In genomic region chr2:168518555-168519066, GRCh38 we compare ENCODE assay signal across 8 cellular contexts.
DNase-seq lines count a peak whose midpoint lies in the region; ATAC-seq, FAIRE-seq and TF ChIP-seq lines count a peak whose summit lies in the region.

No MANE protein-coding gene starts in this region.

- ATAC-seq in GM21717 (IDR thresholded peaks at IDR 0.05; ENCODE audit: unreplicated experiment), result peak; percentile 43

- H3K4me3 Mint-ChIP-seq in activated CD4-positive, alpha-beta T cell treated with anti-CD3 and anti-CD28 coated beads, Interleukin-2, amount 10 ng/mL, durations not matched to agents 7 days and 5 days, result no peak overlapping the region

- H3K27ac ChIP-seq in small intestine (ENCODE audit: low read depth in 1 of 2, low read length in 1 of 2), result peak overlapping the region in 1 of 2 donors; percentile 2

- peaks cover 7% of the 10 kb centered on the region for H3K36me3 Mint-ChIP-seq in activated CD4-positive, alpha-beta T cell treated with anti-CD3 and anti-CD28 coated beads, Interleukin-2, amount 10 ng/mL, durations not matched to agents 7 days and 5 days (ENCODE audit: low read depth)

- no peaks in the 10 kb centered on the region for H3K27me3 Mint-ChIP-seq in activated CD4-positive, alpha-beta T cell treated with anti-CD3 and anti-CD28 coated beads, Interleukin-2, amount 10 ng/mL, durations not matched to agents 7 days and 5 days

- peaks cover 2% of the 10 kb centered on the region for H3K4me1 Mint-ChIP-seq in activated CD4-positive, alpha-beta T cell treated with anti-CD3 and anti-CD28 coated beads, Interleukin-2, amount 10 ng/mL, durations not matched to agents 7 days and 5 days

- peaks cover 8% of the 10 kb centered on the region for H3K9me3 Mint-ChIP-seq in activated CD4-positive, alpha-beta T cell treated with anti-CD3 and anti-CD28 coated beads, Interleukin-2, amount 10 ng/mL, durations not matched to agents 7 days and 5 days

- H3K27me3 ChIP-seq in small intestine (ENCODE audit: control insufficient read depth in 2 of 2, insufficient read depth in 2 of 2, low read length in 2 of 2), result no peaks in the 10 kb centered on the region

- DNase-seq in NCI-H2227 (lab: John Stamatoyannopoulos, UW; ENCODE audit: unreplicated experiment), result peak; percentile 75
- DNase-seq in fibroblast of pulmonary artery (ENCODE audit: low read depth), result peak; percentile 44
- peak; percentile 29 for DNase-seq in small intestine
- DNase-seq in NCI-H1048 (lab: John Stamatoyannopoulos, UW), result no peak
- no peak for DNase-seq in activated CD4-positive, alpha-beta T cell treated with anti-CD3 and anti-CD28 coated beads, Interleukin-2, amount 10 ng/mL, durations not matched to agents 7 days and 5 days
- no peak for DNase-seq in NCI-H2081 treated with DMSO at 0.1 percent for 48 hours (lab: John Stamatoyannopoulos, UW)
- DNase-seq in superior temporal gyrus (ENCODE audit: extremely low spot score), result no peak

- no peak overlapping the region for H3K4me3 ChIP-seq in fibroblast of pulmonary artery (replicated peaks; ENCODE audit: low read depth, low read length)
- no peak overlapping the region for H3K4me3 ChIP-seq in small intestine (ENCODE audit: low read depth in 1 of 2, low read length in 2 of 2)

- CTCF ChIA-PET in activated CD4-positive, alpha-beta T cell treated with anti-CD3 and anti-CD28 coated beads, Interleukin-2, amount 10 ng/mL, durations not matched to agents 7 days and 5 days (lab: Charles Lee), result interaction anchor here (0.6 to 1.1 kb wide), 2 partner anchors 16 to 43 kb away, joined by 3 read pairs; no protein-coding TSS in a partner anchor

- H3K27ac Mint-ChIP-seq in activated CD4-positive, alpha-beta T cell treated with anti-CD3 and anti-CD28 coated beads, Interleukin-2, amount 10 ng/mL, durations not matched to agents 7 days and 5 days, result no peak overlapping the region

- no peak for FAIRE-seq in small intestine (lab: Jason Lieb, UNC)

- peaks cover 0 to 9% of the 10 kb centered on the region in 2 donors for H3K4me1 ChIP-seq in small intestine (ENCODE audit: control insufficient read depth in 2 of 2, insufficient read depth in 1 of 2, low read depth in 1 of 2, low read length in 1 of 2)

- POLR2A ChIA-PET in activated CD4-positive, alpha-beta T cell treated with anti-CD3 and anti-CD28 coated beads, Interleukin-2, amount 10 ng/mL, durations not matched to agents 7 days and 5 days (lab: Charles Lee), result interaction anchor here (0.6 kb wide), 1 partner anchor 20 kb away, joined by 3 read pairs; no protein-coding TSS in a partner anchor

- no peaks in the 10 kb centered on the region for H3K9me3 ChIP-seq in small intestine (ENCODE audit: control insufficient read depth, low read depth)

- H3K36me3 ChIP-seq in small intestine (ENCODE audit: control insufficient read depth in 2 of 2, insufficient read depth in 2 of 2, low read length in 2 of 2), result no peaks in the 10 kb centered on the region

- 26 to 40% (median 28%) methylated on average over 6 of the region's 6 CpGs for WGBS in small intestine, 3 donors

- no peak for TF ChIP-seq CTCF in fibroblast of pulmonary artery (IDR thresholded peaks at IDR 0.05; ENCODE audit: low read length, missing control alignments)

Comparison
In these comparisons a context has a peak if more than half of its experiments do, and no peak if none do; other contexts are left out.
1. DNase-seq: peak in NCI-H2227 (single experiment), fibroblast of pulmonary artery (single experiment) and small intestine (single experiment); none in NCI-H1048 (single experiment), activated CD4-positive, alpha-beta T cell treated with anti-CD3 and anti-CD28 coated beads, Interleukin-2, amount 10 ng/mL, durations not matched to agents 7 days and 5 days (single experiment), NCI-H2081 treated with DMSO at 0.1 percent for 48 hours (single experiment) and superior temporal gyrus (single experiment).